Comparison of ENCODE assay signal across 27 cellular contexts in genomic region chr2:54716375-54716774, GRCh38.
"Had no signal": no experiment of that assay in that cellular context is flagged by ENCODE, and none has a peak within 500 bp of the region (broad histone marks: within the 10 kb centered on the region; RNA-seq: fewer than 3 reads in every experiment).

No MANE protein-coding gene starts in this region.

- H3K9me3 Mint-ChIP-seq: activated CD4-positive, alpha-beta memory T cell treated with anti-CD3 and anti-CD28 coated beads, Interleukin-2, amount 10 ng/mL, durations not matched to agents 7 days and 5 days; activated naive CD4-positive, alpha-beta T cell treated with anti-CD3 and anti-CD28 coated beads for 36 hours; activated T-helper 17 cell treated with anti-CD3 and anti-CD28 coated beads, Interleukin-2, amount 50 U/mL, for 72 hours; T-cell had no signal

- H3K27me3 ChIP-seq: brain microvascular endothelial cell, Peyer's patch had no signal

- H3K36me3 Mint-ChIP-seq: activated naive CD8-positive, alpha-beta T cell; T-cell had no signal

- H3K9ac ChIP-seq: KMS-11 had no signal

- H3K9me3 ChIP-seq: MG63, Peyer's patch had no signal

- DNase-seq: activated CD4-positive, alpha-beta memory T cell treated with anti-CD3 and anti-CD28 coated beads, Interleukin-2, amount 10 ng/mL, durations not matched to agents 7 days and 5 days; activated CD4-positive, alpha-beta T cell treated with anti-CD3 and anti-CD28 coated beads for 36 hours; activated CD4-positive, alpha-beta T cell treated with anti-CD3 and anti-CD28 coated beads, Interleukin-2, amount 50 U/mL, for 1 hour; activated gamma-delta T cell; activated naive CD4-positive, alpha-beta T cell treated with anti-CD3 and anti-CD28 coated beads for 36 hours; activated T-cell treated with anti-CD3 and anti-CD28 coated beads for 4 hours; activated T-cell treated with anti-CD3 and anti-CD28 coated beads, Interleukin-2, amount 50 U/mL, for 48 hours; amygdala; brain microvascular endothelial cell; MG63; NCI-H1092; NCI-H1417; NCI-H2029; NCI-H446; NCI-H524; OCI-M1; Peyer's patch; SHP77 treated with DMSO at 0.1 percent for 48 hours; T-cell; T-helper 2 cell; T1000 had no signal

- H3K4me1 ChIP-seq: Peyer's patch had no signal

- H3K4me1 Mint-ChIP-seq: activated CD4-positive, alpha-beta memory T cell treated with anti-CD3 and anti-CD28 coated beads, Interleukin-2, amount 10 ng/mL, durations not matched to agents 7 days and 5 days; activated CD4-positive, alpha-beta T cell treated with anti-CD3 and anti-CD28 coated beads for 36 hours; activated T-helper 17 cell treated with anti-CD3 and anti-CD28 coated beads, Interleukin-2, amount 50 U/mL, for 72 hours; T-cell had no signal

- H3K4me3 Mint-ChIP-seq: activated CD4-positive, alpha-beta memory T cell treated with anti-CD3 and anti-CD28 coated beads, Interleukin-2, amount 10 ng/mL, durations not matched to agents 7 days and 5 days; activated CD4-positive, alpha-beta T cell treated with anti-CD3 and anti-CD28 coated beads for 36 hours; activated naive CD4-positive, alpha-beta T cell treated with anti-CD3 and anti-CD28 coated beads for 36 hours; activated naive CD8-positive, alpha-beta T cell; activated T-helper 17 cell treated with anti-CD3 and anti-CD28 coated beads, Interleukin-2, amount 50 U/mL, for 72 hours; T-cell had no signal

- H3K36me3 ChIP-seq: brain microvascular endothelial cell, cardiac muscle cell, MG63, Peyer's patch had no signal

- H3K27ac ChIP-seq: brain microvascular endothelial cell, cardiac muscle cell, KMS-11, Peyer's patch, RWPE1, VCaP had no signal

- ATAC-seq: activated CD4-positive, alpha-beta T cell treated with anti-CD3 and anti-CD28 coated beads for 36 hours; activated T-helper 17 cell treated with anti-CD3 and anti-CD28 coated beads, Interleukin-2, amount 50 U/mL, for 72 hours; T-cell had no signal

- H3K4me3 ChIP-seq: cardiac muscle cell, MG63, Peyer's patch had no signal

- H3K4me2 ChIP-seq: KMS-11 had no signal

- H3K27ac Mint-ChIP-seq: activated CD4-positive, alpha-beta memory T cell treated with anti-CD3 and anti-CD28 coated beads, Interleukin-2, amount 10 ng/mL, durations not matched to agents 7 days and 5 days; activated CD4-positive, alpha-beta T cell treated with anti-CD3 and anti-CD28 coated beads for 36 hours; activated naive CD4-positive, alpha-beta T cell treated with anti-CD3 and anti-CD28 coated beads for 36 hours; activated naive CD8-positive, alpha-beta T cell; activated T-helper 17 cell treated with anti-CD3 and anti-CD28 coated beads, Interleukin-2, amount 50 U/mL, for 72 hours; T-cell had no signal
